Comparison of ENCODE assay signal across 1 cellular context in genomic region chr3:152348436-152349177, GRCh38.
TF ChIP-seq lines count a peak whose summit lies in the region.

No MANE protein-coding gene starts in this region.

TF ChIP-seq in SK-N-SH, 30 proteins besides CTCF, POLR2A, EP300 and RAD21 (continued from another document):
- TF ChIP-seq USF1 (IDR thresholded peaks at IDR 0.05; ENCODE audit: borderline replicate concordance, low read depth) (no peak), FOSL2 (IDR thresholded peaks at IDR 0.05; ENCODE audit: borderline replicate concordance, low read depth) (no peak), TCF12 (IDR thresholded peaks at IDR 0.05) (no peak), IRF3 (IDR thresholded peaks at IDR 0.05; ENCODE audit: low read depth, low read length) (no peak), GATA2 (CRISPR knock-in tag; IDR thresholded peaks at IDR 0.05) (no peak), USF2 (IDR thresholded peaks at IDR 0.05; ENCODE audit: borderline replicate concordance, low read depth, low read length) (no peak), FOXJ3 (CRISPR knock-in tag; IDR thresholded peaks at IDR 0.05) (no peak)
